ENCODE assay signal across 8 cellular contexts in genomic region chr11:16788141-16789060, GRCh38. TPM values are rescaled to one million over a fixed set of nuclear protein-coding genes. Genes with fewer than 3 reads are reported as not detected.
DNase-seq lines count a peak whose midpoint lies in the region; FAIRE-seq and TF ChIP-seq lines count a peak whose summit lies in the region.

No MANE protein-coding gene starts in this region.

- no peak for FAIRE-seq in H54 (lab: Jason Lieb, UNC)

- peak overlapping the region in 16 of 21 experiments; percentile 7 to 72 (median 59) for H3K27ac ChIP-seq in skin epidermis

- DNase-seq in G401 (ENCODE audit: low spot score) = peak; percentile 35
- DNase-seq in H54 (ENCODE audit: insufficient read length, low spot score) = peak; percentile 72
- peak; percentile 76 for DNase-seq in NCI-H1048 (lab: John Stamatoyannopoulos, UW)
- DNase-seq in T-helper 1 cell = peak in 3 of 5 donors; percentile 25 to 39 (median 28)
- peak; percentile 87 for DNase-seq in astrocyte of the hippocampus (ENCODE audit: low read depth, low spot score)
- DNase-seq in hepatic stellate cell (ENCODE audit: low spot score) = peak; percentile 80
- DNase-seq in amniotic stem cell (lab: John Stamatoyannopoulos, UW) = no peak

- no peak for TF ChIP-seq POLR2A in H54 (IDR thresholded peaks at IDR 0.05; ENCODE audit: low read depth, low read length)

- in situ Hi-C loops in G401 (cut with HindIII; ENCODE audit: low sequenced_read_pairs) = no loop called here

- H3K4me3 ChIP-seq in skin epidermis = no peak overlapping the region

RNA-seq across cellular contexts. Expression of gene C11orf58, which starts 50.0 kb away (rescaled TPM):
- 288 and 310 TPM in 2 replicates for total RNA-seq in G401 (2014; rRNA removed; shearing (Covaris generic))
